9 cellular contexts compared by ENCODE assay signal in the genomic region with DNA sequence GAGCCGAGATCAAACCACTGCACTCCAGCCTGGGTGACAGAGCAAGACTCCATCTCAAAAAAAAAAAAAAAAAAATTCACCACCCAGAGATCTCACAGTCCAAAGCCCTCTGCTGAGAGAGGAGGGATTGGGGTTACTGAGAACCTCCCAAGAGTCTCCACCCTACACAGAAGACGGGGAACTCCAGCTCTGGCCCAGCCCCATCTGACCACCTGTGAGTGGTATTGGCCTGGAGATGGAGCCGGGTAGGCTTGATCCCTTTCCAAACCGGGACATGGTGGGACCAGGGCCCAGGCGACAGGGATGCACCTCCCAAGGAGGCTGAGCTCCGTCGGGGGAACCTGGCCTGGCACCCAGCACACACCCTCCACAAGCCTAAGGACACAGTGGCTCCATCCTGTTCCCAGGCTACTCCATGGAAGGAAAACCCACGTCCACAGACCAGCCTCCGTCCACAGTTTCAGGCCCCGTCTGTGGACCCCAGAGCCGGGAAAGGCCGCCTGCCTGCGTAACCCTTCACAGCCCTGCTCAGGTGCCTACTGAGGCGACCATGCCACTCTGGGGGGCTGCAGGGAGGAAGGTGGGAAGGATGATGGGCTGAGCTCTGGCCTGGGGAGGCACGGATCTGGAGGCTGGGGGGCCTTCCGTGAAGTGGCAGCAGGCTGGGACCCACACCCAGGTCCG. TPM values are rescaled to one million over a fixed set of nuclear protein-coding genes. Genes with fewer than 3 reads are reported as not detected.
A peak's percentile ranks its signal among the peaks of the same experiment; 100 is the strongest.
DNase-seq lines count a peak whose midpoint lies in the region; ATAC-seq and TF ChIP-seq lines count a peak whose summit lies in the region.
"Had no signal": no experiment of that assay in that cellular context is flagged by ENCODE, and none has a peak within 500 bp of the region (broad histone marks: within the 10 kb centered on the region; RNA-seq: fewer than 3 reads in every experiment).

No MANE protein-coding gene starts in this region.

- no peak for DNase-seq in Calu3
- DNase-seq in PC-9 = no peak
- no peak for DNase-seq in progenitor cell of endocrine pancreas (ENCODE audit: low spot score, unreplicated experiment)
- DNase-seq in left colon = no peak
- no peak for DNase-seq in CD1c-positive myeloid dendritic cell (ENCODE audit: extremely low spot score)
- DNase-seq: NCI-H1694 had no signal

- H3K9me3 ChIP-seq in PC-9 (ENCODE audit: insufficient read depth, low read depth) = no peaks in the 10 kb centered on the region
- H3K9me3 ChIP-seq in esophagus (ENCODE audit: control insufficient read depth in 2 of 2, insufficient read depth in 1 of 2, low read depth in 1 of 2, low read length in 1 of 2) = peaks cover 0 to 3% of the 10 kb centered on the region in 2 donors

- H2AFZ ChIP-seq in PC-9 = no peak overlapping the region

- ATAC-seq in GM21367 (IDR thresholded peaks at IDR 0.05; ENCODE audit: unreplicated experiment) (no peak), HG03097 (IDR thresholded peaks at IDR 0.05; ENCODE audit: low FRiP score, unreplicated experiment) (no peak), left colon (no peak)

- peak overlapping the region; percentile 87 for H3K4me3 Mint-ChIP-seq in Calu3 (ENCODE audit: low read depth, unreplicated experiment)
- peak overlapping the region; percentile 86 for H3K4me3 Mint-ChIP-seq in progenitor cell of endocrine pancreas (ENCODE audit: low read depth)

- TF ChIP-seq CTCF in Calu3 (IDR thresholded peaks at IDR 0.05; ENCODE audit: unreplicated experiment) (no peak), PC-9 (conservative IDR thresholded peaks at IDR 0.05) (no peak), progenitor cell of endocrine pancreas (IDR thresholded peaks at IDR 0.05; ENCODE audit: unreplicated experiment) (no peak)

- H3K36me3 Mint-ChIP-seq in Calu3 (ENCODE audit: insufficient read depth, unreplicated experiment) (peaks cover 56% of the 10 kb centered on the region), progenitor cell of endocrine pancreas (ENCODE audit: insufficient read depth) (no peaks in the 10 kb centered on the region)

- H3K9me3 Mint-ChIP-seq in Calu3 (ENCODE audit: low read depth, unreplicated experiment) = no peaks in the 10 kb centered on the region
- no peaks in the 10 kb centered on the region for H3K9me3 Mint-ChIP-seq in progenitor cell of endocrine pancreas (ENCODE audit: low read depth)

- H3K27ac ChIP-seq in PC-9 (no peak overlapping the region), esophagus (ENCODE audit: low read depth in 2 of 2, low read length in 1 of 2) (peak overlapping the region in 1 of 2 donors; percentile 98)

- H3K27ac Mint-ChIP-seq in Calu3 (ENCODE audit: unreplicated experiment) (no peak overlapping the region), progenitor cell of endocrine pancreas (no peak overlapping the region)

- H3F3A ChIP-seq in PC-9 (ENCODE audit: insufficient read depth, low read depth) = peaks cover 31% of the 10 kb centered on the region

- H3K4me1 Mint-ChIP-seq in Calu3 (ENCODE audit: low read depth, unreplicated experiment) (peaks cover 20% of the 10 kb centered on the region), progenitor cell of endocrine pancreas (ENCODE audit: low read depth) (peaks cover 17% of the 10 kb centered on the region)

- no peaks in the 10 kb centered on the region for H3K27me3 Mint-ChIP-seq in Calu3 (ENCODE audit: unreplicated experiment)
- H3K27me3 Mint-ChIP-seq in progenitor cell of endocrine pancreas = no peaks in the 10 kb centered on the region

- POLR2A ChIA-PET in PC-9 (lab: Charles Lee; ENCODE audit: unreplicated experiment) = interaction anchor here (0.6 kb wide), 1 partner anchor 22 kb away, joined by 6 read pairs; no protein-coding TSS in a partner anchor

- H3K9me2 ChIP-seq in PC-9 (ENCODE audit: insufficient read depth) = no peaks in the 10 kb centered on the region

- H3K27me3 ChIP-seq in PC-9 (ENCODE audit: insufficient read depth, low read depth) (no peaks in the 10 kb centered on the region), esophagus (ENCODE audit: control insufficient read depth in 1 of 2, insufficient read depth in 2 of 2, low read length in 2 of 2) (no peaks in the 10 kb centered on the region)

- peak overlapping the region; percentile 95 for H3K4me2 ChIP-seq in PC-9

- intact Hi-C loops in Calu3 (cut with micrococcal nuclease; ENCODE audit: unreplicated experiment) = no loop called here
- intact Hi-C loops in PC-9 (cut with micrococcal nuclease; ENCODE audit: unreplicated experiment) = no loop called here
- intact Hi-C loops in left colon (cut with DNase I, micrococcal nuclease) = no loop called here

- BruUV-seq in Calu3 (replicated peaks; lab: Mats Ljungman, UMichigan) (no TSS peak), PC-9 (replicated peaks; lab: Mats Ljungman, UMichigan) (no TSS peak)

- H3K4me1 ChIP-seq in PC-9 (replicated peaks; ENCODE audit: insufficient read depth) (peaks cover 37% of the 10 kb centered on the region), esophagus (ENCODE audit: control insufficient read depth in 2 of 2, insufficient read depth in 2 of 2, low read length in 1 of 2) (peaks cover 38 to 43% of the 10 kb centered on the region in 2 donors)

- peaks cover 68% of the 10 kb centered on the region for H3K79me2 ChIP-seq in PC-9 (ENCODE audit: low read depth)

- CTCF ChIA-PET in Calu3 (lab: Charles Lee) = no interaction called here
- CTCF ChIA-PET in PC-9 (lab: Charles Lee) = interaction anchor here (0.5 kb wide), 1 partner anchor 19 kb away, joined by 3 read pairs; no protein-coding TSS in a partner anchor

- H3K4me3 ChIP-seq in PC-9 (peak overlapping the region; percentile 86), esophagus (ENCODE audit: low read depth in 1 of 2, low read length in 2 of 2) (peak overlapping the region; percentile 66 to 92)

- H3K36me3 ChIP-seq in PC-9 (ENCODE audit: low read depth) (no peaks in the 10 kb centered on the region), esophagus (ENCODE audit: control insufficient read depth in 2 of 2, insufficient read depth in 2 of 2, low read length in 1 of 2) (peaks cover 0 to 14% of the 10 kb centered on the region in 2 donors)

- WGBS in esophagus, 2 donors = 36 to 37% methylated on average over 15 to 17 of the region's 17 CpGs

- peaks cover 59% of the 10 kb centered on the region for H4K20me1 ChIP-seq in PC-9 (ENCODE audit: insufficient read depth)

RNA-seq across cellular contexts. Expression of a gene that starts 1.8 kb away (rescaled TPM):
- total RNA-seq in Calu3 (2022) (129 and 142 TPM in 2 replicates), PC-9 (2021) (155 and 162 TPM in 2 replicates), progenitor cell of endocrine pancreas (171 and 199 TPM in 2 replicates), left colon (100 to 1,000 TPM; 185 to 224 TPM)
- 100 to 1,000 TPM; 142 to 238 TPM for polyA plus RNA-seq in esophagus

RNA-seq across cellular contexts. Expression of a gene that starts 2.2 kb away (rescaled TPM):
- not detected in 2 replicates for total RNA-seq in Calu3 (2022)
- not detected in 2 replicates for total RNA-seq in PC-9 (2021)
- polyA plus RNA-seq in esophagus = not detected
- total RNA-seq in progenitor cell of endocrine pancreas = not detected in 2 replicates
- total RNA-seq in left colon = not detected

RNA-seq across cellular contexts. Expression of a gene that starts 7.3 kb away (rescaled TPM):
- 135 and 151 TPM in 2 replicates for total RNA-seq in Calu3 (2022)
- total RNA-seq in PC-9 (2021) = 168 and 206 TPM in 2 replicates
- 100 to 1,000 TPM in 1 of 2 donors, 10 to 100 TPM in 1; 84.4 to 106 TPM for polyA plus RNA-seq in esophagus
- 225 and 226 TPM in 2 replicates for total RNA-seq in progenitor cell of endocrine pancreas
- 100 to 1,000 TPM in 1 of 2 donors, 10 to 100 TPM in 1; 76.6 to 106 TPM for total RNA-seq in left colon

RNA-seq across cellular contexts. Expression of a gene that starts 18.9 kb away (rescaled TPM):
- total RNA-seq in Calu3 (2022) (not detected in 2 replicates), PC-9 (2021) (0.11 and 0.13 TPM in 2 replicates), progenitor cell of endocrine pancreas (1.4 and 1.5 TPM in 2 replicates), left colon (not detected)
- polyA plus RNA-seq in esophagus = under 1 TPM; 0.01 to 0.04 TPM

RNA-seq across cellular contexts. Expression of a gene that starts 20.8 kb away (rescaled TPM):
- total RNA-seq in Calu3 (2022) = 22.7 and 24.3 TPM in 2 replicates
- total RNA-seq in PC-9 (2021) = 29.9 and 32.0 TPM in 2 replicates
- 10 to 100 TPM; 11.4 to 26.4 TPM for polyA plus RNA-seq in esophagus
- total RNA-seq in progenitor cell of endocrine pancreas = 54.6 and 57.3 TPM in 2 replicates
- 10 to 100 TPM; 23.3 to 35.1 TPM for total RNA-seq in left colon
